In genomic region chr11:65499713-65500261, GRCh38 we compare ENCODE assay signal across 8 cellular contexts. TPM values are rescaled to one million over a fixed set of nuclear protein-coding genes. Genes with fewer than 3 reads are reported as not detected.
A peak's percentile ranks its signal among the peaks of the same experiment; 100 is the strongest.
DNase-seq lines count a peak whose midpoint lies in the region; ATAC-seq, FAIRE-seq and TF ChIP-seq lines count a peak whose summit lies in the region.

No MANE protein-coding gene starts in this region.

- H3K27ac ChIP-seq in GM23248 (peak overlapping the region; percentile 100), RWPE1 (peak overlapping the region; percentile 98), right cardiac atrium (ENCODE audit: low read length) (no peak overlapping the region), small intestine (ENCODE audit: low read depth in 1 of 2, low read length in 1 of 2) (peak overlapping the region; percentile 96 to 99)

- peaks cover 51% of the 10 kb centered on the region for H4K20me1 ChIP-seq in GM23248 (ENCODE audit: insufficient read depth)

- no peaks in the 10 kb centered on the region for H3K9me2 ChIP-seq in GM23248 (ENCODE audit: insufficient read depth)

- POLR2A ChIA-PET in RWPE1 (lab: Yijun Ruan, JAX; ENCODE audit: low non-redundant PET) (interaction anchor here (0.6 to 4.8 kb wide), 11 partner anchors 8 to 124 kb away, joined by 3 to 34 read pairs (median 4); no protein-coding TSS in a partner anchor), HEK293T (lab: Yijun Ruan, JAX) (interaction anchor here (0.8 to 29.4 kb wide), 38 partner anchors 9 to 238 kb away, joined by 3 to 1783 read pairs (median 6); partner anchors contain the start of genes DPF2, FAM89B, FRMD8 and NEAT1)

- peak overlapping the region; percentile 100 for H3K9ac ChIP-seq in GM23248

- intact Hi-C loops in right cardiac atrium (cut with DNase I), result loop anchor here (2.0 to 5.0 kb wide), 4 partner anchors 72 to 81 kb away; partner anchors contain the start of gene NEAT1 (in 2 of the 4)

- FAIRE-seq in small intestine (lab: Jason Lieb, UNC), result no peak

- peak overlapping the region; percentile 97 for H3K4me2 ChIP-seq in GM23248 (ENCODE audit: unreplicated experiment)

- in situ Hi-C loops in GM23248 (cut with MboI) (no loop called here), GM13977 (cut with MboI; ENCODE audit: low pct_unique_long_range_greater_than_20kb, low sequenced_read_pairs, unreplicated experiment) (loop anchor here (5.0 kb wide), 1 partner anchor 67 kb away; no protein-coding TSS in a partner anchor)

- no peaks in the 10 kb centered on the region for H3K27me3 ChIP-seq in GM23248 (replicated peaks; ENCODE audit: insufficient read depth)
- no peaks in the 10 kb centered on the region for H3K27me3 ChIP-seq in right cardiac atrium (ENCODE audit: control insufficient read depth, insufficient read depth)
- no peaks in the 10 kb centered on the region for H3K27me3 ChIP-seq in small intestine (ENCODE audit: control insufficient read depth in 2 of 2, insufficient read depth in 2 of 2, low read length in 2 of 2)

- no peak for ATAC-seq in right cardiac atrium
- ATAC-seq in HG02870 (IDR thresholded peaks at IDR 0.05; ENCODE audit: unreplicated experiment), result no peak

- peaks cover 58% of the 10 kb centered on the region for H3K36me3 ChIP-seq in GM23248 (ENCODE audit: low read depth)
- H3K36me3 ChIP-seq in small intestine (ENCODE audit: control insufficient read depth in 2 of 2, insufficient read depth in 2 of 2, low read length in 2 of 2), result peaks cover 17 to 19% of the 10 kb centered on the region in 2 donors

- TF ChIP-seq CTCF in RWPE1 (conservative IDR thresholded peaks at IDR 0.05; ENCODE audit: low read depth), result no peak
- no peak for TF ChIP-seq CTCF in GM13977 (IDR thresholded peaks at IDR 0.05; ENCODE audit: extremely low read depth, insufficient read depth, missing control alignments)

- no peak for DNase-seq in GM23248
- no peak for DNase-seq in RWPE1 (ENCODE audit: low spot score)
- DNase-seq in right cardiac atrium, result no peak
- DNase-seq in small intestine, result no peak
- no peak for DNase-seq in ecto neural progenitor cell (ENCODE audit: low spot score)
- no peak for DNase-seq in HEK293T (ENCODE audit: extremely low spot score)
- no peak for DNase-seq in GM13977 (ENCODE audit: low spot score)

- 2 to 3% methylated on average over 1 of the region's 1 CpG for WGBS in GM23248 (ENCODE audit: low coverage in 1 of 2, low lambda C conversion rate in 2 of 2, missing lambda C conversion rate in 2 of 2), 2 experiments
- WGBS in right cardiac atrium, result 0% methylated on average over 1 of the region's 1 CpG
- WGBS in small intestine, 3 donors, result 0% methylated on average over 1 of the region's 1 CpG

- peaks cover 32% of the 10 kb centered on the region for H3K4me1 ChIP-seq in GM23248 (ENCODE audit: insufficient read depth)
- H3K4me1 ChIP-seq in right cardiac atrium (ENCODE audit: control insufficient read depth, insufficient read depth, low read length), result peaks cover 4% of the 10 kb centered on the region
- H3K4me1 ChIP-seq in small intestine (ENCODE audit: control insufficient read depth in 2 of 2, insufficient read depth in 1 of 2, low read depth in 1 of 2, low read length in 1 of 2), result peaks cover 0 to 7% of the 10 kb centered on the region in 2 donors

- CTCF ChIA-PET in RWPE1 (lab: Yijun Ruan, JAX), result interaction anchor here (0.5 to 1.8 kb wide), 3 partner anchors 20 to 83 kb away, joined by 3 to 4 read pairs (median 4); no protein-coding TSS in a partner anchor
- CTCF ChIA-PET in HEK293T (lab: Yijun Ruan, JAX), result interaction anchor here (0.6 to 1.6 kb wide), 7 partner anchors 20 to 387 kb away, joined by 3 to 6 read pairs (median 4); no protein-coding TSS in a partner anchor

- H3F3A ChIP-seq in GM23248 (ENCODE audit: insufficient read depth), result peaks cover 90% of the 10 kb centered on the region

- H2AFZ ChIP-seq in GM23248, result no peak overlapping the region

- H3K79me2 ChIP-seq in GM23248 (ENCODE audit: insufficient read depth), result peaks cover 95% of the 10 kb centered on the region

- H3K9me3 ChIP-seq in GM23248 (ENCODE audit: low read depth), result no peaks in the 10 kb centered on the region
- H3K9me3 ChIP-seq in right cardiac atrium (ENCODE audit: control insufficient read depth, low read length), result no peaks in the 10 kb centered on the region
- H3K9me3 ChIP-seq in small intestine (ENCODE audit: control insufficient read depth, low read depth), result no peaks in the 10 kb centered on the region

- H3K4me3 ChIP-seq in GM23248, result peak overlapping the region; percentile 98
- H3K4me3 ChIP-seq in right cardiac atrium (ENCODE audit: low read length), result peak overlapping the region; percentile 95
- peak overlapping the region; percentile 61 to 73 for H3K4me3 ChIP-seq in small intestine (ENCODE audit: low read depth in 1 of 2, low read length in 2 of 2)

TF ChIP-seq in HEK293T, 16 proteins besides CTCF, POLR2A, EP300 and RAD21:
- TF ChIP-seq ELF4 (IDR thresholded peaks at IDR 0.05) (no peak), NFRKB (IDR thresholded peaks at IDR 0.05) (no peak), CTBP1 (IDR thresholded peaks at IDR 0.05; ENCODE audit: borderline replicate concordance) (no peak), ZNF384 (IDR thresholded peaks at IDR 0.05) (no peak), HDGF (IDR thresholded peaks at IDR 0.05; ENCODE audit: borderline replicate concordance) (no peak), ARNT (IDR thresholded peaks at IDR 0.05) (no peak), LEF1 (IDR thresholded peaks at IDR 0.05; ENCODE audit: borderline replicate concordance) (no peak), L3MBTL2 (conservative IDR thresholded peaks at IDR 0.05) (no peak), FOXA1 (IDR thresholded peaks at IDR 0.05) (no peak), SP1 (IDR thresholded peaks at IDR 0.05) (no peak), BHLHE40 (IDR thresholded peaks at IDR 0.05; ENCODE audit: borderline replicate concordance) (no peak), FOXM1 (IDR thresholded peaks at IDR 0.05; ENCODE audit: borderline replicate concordance) (no peak), SUZ12 (IDR thresholded peaks at IDR 0.05) (no peak), TARDBP (IDR thresholded peaks at IDR 0.05) (no peak), FOXK2 (IDR thresholded peaks at IDR 0.05) (no peak)
- TF ChIP-seq, protein P1, sequence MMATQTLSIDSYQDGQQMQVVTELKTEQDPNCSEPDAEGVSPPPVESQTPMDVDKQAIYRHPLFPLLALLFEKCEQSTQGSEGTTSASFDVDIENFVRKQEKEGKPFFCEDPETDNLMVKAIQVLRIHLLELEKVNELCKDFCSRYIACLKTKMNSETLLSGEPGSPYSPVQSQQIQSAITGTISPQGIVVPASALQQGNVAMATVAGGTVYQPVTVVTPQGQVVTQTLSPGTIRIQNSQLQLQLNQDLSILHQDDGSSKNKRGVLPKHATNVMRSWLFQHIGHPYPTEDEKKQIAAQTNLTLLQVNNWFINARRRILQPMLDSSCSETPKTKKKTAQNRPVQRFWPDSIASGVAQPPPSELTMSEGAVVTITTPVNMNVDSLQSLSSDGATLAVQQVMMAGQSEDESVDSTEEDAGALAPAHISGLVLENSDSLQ (IDR thresholded peaks at IDR 0.05), result no peak

RNA-seq across cellular contexts. Expression of gene MALAT1, which starts 0.9 kb away (rescaled TPM):
- 2,638 and 3,272 TPM in 2 replicates for total RNA-seq in GM23248 (2014; rRNA removed; shearing (Covaris generic))
- polyA plus RNA-seq in GM23248 (2016; fragmentation: Nextera tagmentation; extraction: Ambion mirVana) (7,376 and 13,207 TPM in 2 replicates), right cardiac atrium (1,948 TPM), small intestine (100 to 1,000 TPM; 155 to 454 (median 159) TPM)
- total RNA-seq in right cardiac atrium, result 1,000 to 10,000 TPM; 3,773 to 5,353 (median 5,000) TPM

RNA-seq across cellular contexts. Expression of gene SCYL1, which starts 25.1 kb away (rescaled TPM):
- total RNA-seq in GM23248 (2014; rRNA removed; shearing (Covaris generic)), result 115 and 133 TPM in 2 replicates
- polyA plus RNA-seq in GM23248 (2016; fragmentation: Nextera tagmentation; extraction: Ambion mirVana), result 90.7 and 98.6 TPM in 2 replicates
- total RNA-seq in right cardiac atrium, result 10 to 100 TPM; 59.9 to 65.2 (median 62.8) TPM
- 56.6 TPM for polyA plus RNA-seq in right cardiac atrium
- polyA plus RNA-seq in small intestine, result 10 to 100 TPM; 46.7 to 76.9 (median 74.3) TPM

RNA-seq across cellular contexts. Expression of gene LTBP3, which starts 58.4 kb away (rescaled TPM):
- 98.4 and 112 TPM in 2 replicates for total RNA-seq in GM23248 (2014; rRNA removed; shearing (Covaris generic))
- polyA plus RNA-seq in GM23248 (2016; fragmentation: Nextera tagmentation; extraction: Ambion mirVana) (36.5 and 39.6 TPM in 2 replicates), right cardiac atrium (60.2 TPM), small intestine (10 to 100 TPM in 2 of 3 donors, 1 to 10 TPM in 1; 6.5 to 25.6 (median 17.0) TPM)
- total RNA-seq in right cardiac atrium, result 100 to 1,000 TPM; 128 to 161 (median 140) TPM
